ENCODE assay signal across 1 cellular context in genomic region chr6:96521267-96521624, GRCh38.
TF ChIP-seq lines count a peak whose summit lies in the region.

No MANE protein-coding gene starts in this region.

TF ChIP-seq in GM23338, 12 proteins besides CTCF, POLR2A, EP300 and RAD21 (continued from another document):
- TF ChIP-seq ZNF331 (CRISPR knock-in tag; IDR thresholded peaks at IDR 0.05; ENCODE audit: low read depth), result no peak
TF ChIP-seq in GM23338: peak in this region for 0.
